10 cellular contexts compared by ENCODE assay signal in genomic region chr22:18110944-18111758, GRCh38. TPM values are rescaled to one million over a fixed set of nuclear protein-coding genes. Genes with fewer than 3 reads are reported as not detected.
DNase-seq lines count a peak whose midpoint lies in the region; ATAC-seq, FAIRE-seq and TF ChIP-seq lines count a peak whose summit lies in the region.
"Had no signal": no experiment of that assay in that cellular context is flagged by ENCODE, and none has a peak within 500 bp of the region (broad histone marks: within the 10 kb centered on the region; RNA-seq: fewer than 3 reads in every experiment).

No MANE protein-coding gene starts in this region.

- BruUV-seq in endothelial cell of umbilical vein (replicated peaks; lab: Mats Ljungman, UMichigan), result no TSS peak

- no peak for TF ChIP-seq POLR2A in endothelial cell of umbilical vein (IDR thresholded peaks at IDR 0.05; ENCODE audit: low read depth, low read length)

- H3K36me3 ChIP-seq in OCI-LY1 (ENCODE audit: insufficient read depth, low read length) (no peaks in the 10 kb centered on the region; the same call in 1 of the 2 replicates), endothelial cell of umbilical vein (ENCODE audit: control insufficient read depth in 2 of 2, extremely low read depth in 1 of 2, insufficient read depth in 2 of 2, low read length in 2 of 2) (no peaks in the 10 kb centered on the region)

- FAIRE-seq in endothelial cell of umbilical vein (lab: Jason Lieb, UNC), result no peak

- H3K4me3 Mint-ChIP-seq in nephron progenitor cell, result peak overlapping the region; percentile 74

- CTCF ChIA-PET in AG04449 (lab: Yijun Ruan, JAX), result interaction anchor here (0.8 to 2.2 kb wide), 3 partner anchors 17 to 46 kb away, joined by 3 to 5 read pairs (median 4); no protein-coding TSS in a partner anchor
- CTCF ChIA-PET in endothelial cell of umbilical vein (lab: Charles Lee), result interaction anchor here (1.2 to 1.8 kb wide), 3 partner anchors 11 to 35 kb away, joined by 3 to 6 read pairs (median 3); no protein-coding TSS in a partner anchor

- H3K4me3 ChIP-seq in AG04449 (ENCODE audit: low read depth, low read length) (peak overlapping the region; percentile 43), OCI-LY1 (ENCODE audit: low read depth, low read length, poor library complexity, severe bottlenecking) (no peak overlapping the region), endothelial cell of umbilical vein (replicated peaks in 1 of 3; ENCODE audit: insufficient read depth in 1 of 3, low read depth in 1 of 3, low read length in 3 of 3) (peak overlapping the region; percentile 39 to 67 (median 39))

- no peaks in the 10 kb centered on the region for H3K9me3 ChIP-seq in OCI-LY1 (ENCODE audit: low read length)
- H3K9me3 ChIP-seq in endothelial cell of umbilical vein (replicated peaks; ENCODE audit: control insufficient read depth, insufficient read depth, low read length), result no peaks in the 10 kb centered on the region

- peaks cover 8% of the 10 kb centered on the region for H3K4me1 ChIP-seq in OCI-LY1 (ENCODE audit: insufficient read depth, low read length, severe bottlenecking)
- peaks cover 19% of the 10 kb centered on the region for H3K4me1 ChIP-seq in endothelial cell of umbilical vein (ENCODE audit: control insufficient read depth, extremely low read depth, insufficient read depth, low read length)

- peaks cover 25% of the 10 kb centered on the region for H3K4me1 Mint-ChIP-seq in nephron progenitor cell

- no peaks in the 10 kb centered on the region for H3K9me2 ChIP-seq in OCI-LY1 (ENCODE audit: low read depth, low read length)

- peaks cover 5% of the 10 kb centered on the region for H3K36me3 Mint-ChIP-seq in nephron progenitor cell (ENCODE audit: low read depth)

- intact Hi-C loops in endothelial cell of umbilical vein (cut with micrococcal nuclease), result no loop called here

- POLR2A ChIA-PET in AG04449 (lab: Yijun Ruan, JAX) (no interaction called here), endothelial cell of umbilical vein (lab: Charles Lee) (no interaction called here)

- H3K79me2 ChIP-seq in OCI-LY1 (ENCODE audit: insufficient read depth, low read length) (no peaks in the 10 kb centered on the region), endothelial cell of umbilical vein (ENCODE audit: control insufficient read depth, insufficient read depth, low read length) (no peaks in the 10 kb centered on the region)

- DNase-seq in AG04449 (ENCODE audit: low read depth, low spot score) (no peak), endothelial cell of umbilical vein (ENCODE audit: low read depth, low spot score) (peak; percentile 4), nephron progenitor cell (no peak), AML-193 (lab: John Stamatoyannopoulos, UW) (no peak), NCI-H1105 treated with DMSO at 0.1 percent for 48 hours (lab: John Stamatoyannopoulos, UW) (no peak)
- DNase-seq in central memory CD4-positive, alpha-beta T cell, result no peak
- DNase-seq: midbrain, T-helper 9 cell had no signal

- no peaks in the 10 kb centered on the region for H4K20me1 ChIP-seq in OCI-LY1 (ENCODE audit: insufficient read depth, low read length)
- no peaks in the 10 kb centered on the region for H4K20me1 ChIP-seq in endothelial cell of umbilical vein (replicated peaks; ENCODE audit: control insufficient read depth, extremely low read depth, insufficient read depth, low read length)

- H3K27me3 ChIP-seq in OCI-LY1 (ENCODE audit: insufficient read depth, low read length), result peaks cover 3% of the 10 kb centered on the region; the same call in 1 of the 2 replicates
- no peaks in the 10 kb centered on the region for H3K27me3 ChIP-seq in endothelial cell of umbilical vein (ENCODE audit: control insufficient read depth in 2 of 2, insufficient read depth in 2 of 2, low read length in 2 of 2)

- H3K27ac ChIP-seq in OCI-LY1 (ENCODE audit: low read depth, low read length, poor library complexity, severe bottlenecking), result no peak overlapping the region
- no peak overlapping the region for H3K27ac ChIP-seq in endothelial cell of umbilical vein (ENCODE audit: insufficient read depth, low read depth, low read length)

- peaks cover 24% of the 10 kb centered on the region for H3K9me3 Mint-ChIP-seq in nephron progenitor cell

- no peaks in the 10 kb centered on the region for H3K9me1 ChIP-seq in endothelial cell of umbilical vein (replicated peaks; ENCODE audit: control insufficient read depth, extremely low read depth, insufficient read depth, low read length)

- H3K9ac ChIP-seq in OCI-LY1 (ENCODE audit: low read length) (no peak overlapping the region), endothelial cell of umbilical vein (replicated peaks; ENCODE audit: extremely low read depth, insufficient read depth, low read length) (peak overlapping the region; percentile 31)

- no peak overlapping the region for H3K27ac Mint-ChIP-seq in nephron progenitor cell

- no peaks in the 10 kb centered on the region for H3F3A ChIP-seq in OCI-LY1 (ENCODE audit: insufficient read depth, low read length)

- TF ChIP-seq CTCF in AG04449 (IDR thresholded peaks at IDR 0.05; ENCODE audit: insufficient read depth, low read length, missing control alignments) (no peak), OCI-LY1 (IDR thresholded peaks at IDR 0.05; ENCODE audit: low read length) (no peak), endothelial cell of umbilical vein (IDR thresholded peaks at IDR 0.05; ENCODE audit: extremely low read depth in 1 of 2, insufficient read depth in 1 of 2, low read depth in 1 of 2, low read length in 2 of 2) (no peak), nephron progenitor cell (IDR thresholded peaks at IDR 0.05) (no peak)

- peaks cover 81% of the 10 kb centered on the region for H3K27me3 Mint-ChIP-seq in nephron progenitor cell (ENCODE audit: low read depth, poor library complexity)

- ATAC-seq in HG03521 (IDR thresholded peaks at IDR 0.05; ENCODE audit: unreplicated experiment), result no peak

- H2AFZ ChIP-seq in OCI-LY1 (ENCODE audit: low read length) (no peak overlapping the region), endothelial cell of umbilical vein (ENCODE audit: low read depth, low read length) (peak overlapping the region; percentile 94)

- dilution Hi-C loops in endothelial cell of umbilical vein (cut with MboI; ENCODE audit: extremely low pct_ligation_motif_present, low sequenced_read_pairs), result no loop called here

- H3K4me2 ChIP-seq in OCI-LY1 (ENCODE audit: low read length) (peak overlapping the region; percentile 24; the same call in 1 of the 2 replicates), endothelial cell of umbilical vein (ENCODE audit: insufficient read depth, low read length) (peak overlapping the region; percentile 62)

TF ChIP-seq in endothelial cell of umbilical vein, 7 proteins besides CTCF, POLR2A, EP300 and RAD21:
- TF ChIP-seq MYC (IDR thresholded peaks at IDR 0.05; ENCODE audit: low read depth, low read length), result no peak
- TF ChIP-seq JUN (IDR thresholded peaks at IDR 0.05; ENCODE audit: borderline replicate concordance, insufficient read depth, insufficient read length, low read depth), result no peak
- no peak for TF ChIP-seq GATA2 (IDR thresholded peaks at IDR 0.05; ENCODE audit: insufficient read depth, insufficient read length, low read depth, low read length)
- no peak for TF ChIP-seq FOS (IDR thresholded peaks at IDR 0.05; ENCODE audit: borderline replicate concordance, insufficient read depth, low read length)
- TF ChIP-seq EZH2 (IDR thresholded peaks at IDR 0.05; ENCODE audit: borderline replicate concordance, low read depth, low read length, severe bottlenecking), result no peak
- TF ChIP-seq MAX (IDR thresholded peaks at IDR 0.05; ENCODE audit: insufficient read depth, insufficient read length), result no peak
- no peak for TF ChIP-seq POLR2AphosphoS5 (IDR thresholded peaks at IDR 0.05; ENCODE audit: insufficient read depth, low read depth, low read length)

RNA-seq across cellular contexts. Expression of gene TUBA8, which starts 0.5 kb away (rescaled TPM):
- total RNA-seq in endothelial cell of umbilical vein, result 4.0 and 6.9 TPM in 2 replicates
- polyA plus RNA-seq in endothelial cell of umbilical vein, result 8.9 and 10.7 TPM in 2 replicates
- 4.8 and 5.3 TPM in 2 replicates for polyA plus RNA-seq in endothelial cell of umbilical vein (2011; cell fraction: cytosol; rRNA removed)
- polyA plus RNA-seq in endothelial cell of umbilical vein (2011; cell fraction: nucleus; rRNA removed), result 6.3 and 6.6 TPM in 2 replicates
- polyA plus RNA-seq in endothelial cell of umbilical vein (2012), result 5.9 and 8.2 TPM in 2 replicates
- 5.2 and 5.9 TPM in 2 replicates for polyA minus RNA-seq in endothelial cell of umbilical vein
- polyA minus RNA-seq in endothelial cell of umbilical vein (2011; cell fraction: cytosol; rRNA and poly(A)+ RNA removed), result 0.72 TPM
- 2.9 and 3.3 TPM in 2 replicates for polyA minus RNA-seq in endothelial cell of umbilical vein (2011; cell fraction: nucleus; rRNA and poly(A)+ RNA removed)

RNA-seq across cellular contexts. Expression of gene PEX26, which starts 33.4 kb away (rescaled TPM):
- 40.9 and 44.4 TPM in 2 replicates for total RNA-seq in endothelial cell of umbilical vein
- 25.6 and 28.7 TPM in 2 replicates for polyA plus RNA-seq in endothelial cell of umbilical vein
- 21.8 and 23.5 TPM in 2 replicates for polyA plus RNA-seq in endothelial cell of umbilical vein (2011; cell fraction: cytosol; rRNA removed)
- polyA plus RNA-seq in endothelial cell of umbilical vein (2011; cell fraction: nucleus; rRNA removed), result 21.1 and 21.6 TPM in 2 replicates
- polyA plus RNA-seq in endothelial cell of umbilical vein (2012), result 20.1 and 20.5 TPM in 2 replicates
- polyA minus RNA-seq in endothelial cell of umbilical vein, result 37.5 and 45.4 TPM in 2 replicates
- polyA minus RNA-seq in endothelial cell of umbilical vein (2011; cell fraction: cytosol; rRNA and poly(A)+ RNA removed), result 8.5 TPM
- polyA minus RNA-seq in endothelial cell of umbilical vein (2011; cell fraction: nucleus; rRNA and poly(A)+ RNA removed), result 13.7 TPM in 2 replicates

RNA-seq across cellular contexts. Expression of gene USP18, which starts 38.8 kb away (rescaled TPM):
- 16.5 and 17.2 TPM in 2 replicates for total RNA-seq in endothelial cell of umbilical vein
- polyA plus RNA-seq in endothelial cell of umbilical vein, result 12.2 and 13.9 TPM in 2 replicates
- 19.2 and 20.7 TPM in 2 replicates for polyA plus RNA-seq in endothelial cell of umbilical vein (2011; cell fraction: cytosol; rRNA removed)
- 13.7 and 16.6 TPM in 2 replicates for polyA plus RNA-seq in endothelial cell of umbilical vein (2011; cell fraction: nucleus; rRNA removed)
- polyA plus RNA-seq in endothelial cell of umbilical vein (2012), result 22.8 and 34.8 TPM in 2 replicates
- polyA minus RNA-seq in endothelial cell of umbilical vein, result 12.1 and 13.3 TPM in 2 replicates
- polyA minus RNA-seq in endothelial cell of umbilical vein (2011; cell fraction: cytosol; rRNA and poly(A)+ RNA removed), result 1.9 TPM
- polyA minus RNA-seq in endothelial cell of umbilical vein (2011; cell fraction: nucleus; rRNA and poly(A)+ RNA removed), result 3.6 and 3.7 TPM in 2 replicates
